ENCODE assay signal across 10 cellular contexts in genomic region chrX:24147165-24147564, GRCh38. TPM values are rescaled to one million over a fixed set of nuclear protein-coding genes. Genes with fewer than 3 reads are reported as not detected.
DNase-seq lines count a peak whose midpoint lies in the region; ATAC-seq and TF ChIP-seq lines count a peak whose summit lies in the region.
"Had no signal": no experiment of that assay in that cellular context is flagged by ENCODE, and none has a peak within 500 bp of the region (broad histone marks: within the 10 kb centered on the region; RNA-seq: fewer than 3 reads in every experiment).

No MANE protein-coding gene starts in this region.

- peak overlapping the region; percentile 46 for H3K4me3 Mint-ChIP-seq in activated naive CD4-positive, alpha-beta T cell treated with anti-CD3 and anti-CD28 coated beads, Interleukin-2, amount 10 ng/mL, durations not matched to agents 7 days and 5 days
- H3K4me3 Mint-ChIP-seq in activated CD8-positive, alpha-beta T cell treated with anti-CD3 and anti-CD28 coated beads, Interleukin-2, amount 10 ng/mL, durations not matched to agents 7 days and 5 days = no peak overlapping the region

- no peak for DNase-seq in activated naive CD4-positive, alpha-beta T cell treated with anti-CD3 and anti-CD28 coated beads, Interleukin-2, amount 10 ng/mL, durations not matched to agents 7 days and 5 days
- DNase-seq in activated naive CD4-positive, alpha-beta T cell treated with Interleukin-2 at 50 U/mL for 16 hours = no peak
- no peak for DNase-seq in activated CD8-positive, alpha-beta T cell treated with anti-CD3 and anti-CD28 coated beads, Interleukin-2, amount 10 ng/mL, durations not matched to agents 7 days and 5 days
- DNase-seq in tibial artery = no peak
- DNase-seq in COLO829 (ENCODE audit: low spot score) = no peak
- DNase-seq in coronary artery (ENCODE audit: low spot score) = no peak
- DNase-seq: BE2C, cerebellar nuclear complex had no signal

- H3K4me1 Mint-ChIP-seq in activated naive CD4-positive, alpha-beta T cell treated with anti-CD3 and anti-CD28 coated beads, Interleukin-2, amount 10 ng/mL, durations not matched to agents 7 days and 5 days = peaks cover 49% of the 10 kb centered on the region
- H3K4me1 Mint-ChIP-seq in activated CD8-positive, alpha-beta T cell treated with anti-CD3 and anti-CD28 coated beads, Interleukin-2, amount 10 ng/mL, durations not matched to agents 7 days and 5 days (ENCODE audit: low read depth) = peaks cover 46% of the 10 kb centered on the region

- H3K4me3 ChIP-seq in mesodermal cell (ENCODE audit: extremely low read depth, insufficient read depth, low read length, poor library complexity, severe bottlenecking) = no peak overlapping the region
- H3K4me3 ChIP-seq in tibial artery = no peak overlapping the region
- H3K4me3 ChIP-seq in coronary artery = no peak overlapping the region

- CTCF ChIA-PET in activated naive CD4-positive, alpha-beta T cell treated with anti-CD3 and anti-CD28 coated beads, Interleukin-2, amount 10 ng/mL, durations not matched to agents 7 days and 5 days (lab: Charles Lee) = no interaction called here
- CTCF ChIA-PET in activated CD8-positive, alpha-beta T cell treated with anti-CD3 and anti-CD28 coated beads, Interleukin-2, amount 10 ng/mL, durations not matched to agents 7 days and 5 days (lab: Charles Lee) = interaction anchor here (1.0 kb wide), 1 partner anchor 93 kb away, joined by 5 read pairs; the partner anchor contains the start of gene EIF2S3

- H3K27me3 ChIP-seq in tibial artery = no peaks in the 10 kb centered on the region
- H3K27me3 ChIP-seq: BE2C had no signal

- H3K27ac ChIP-seq in mesodermal cell (ENCODE audit: low read depth, low read length, severe bottlenecking) = peak overlapping the region; percentile 29
- H3K27ac ChIP-seq in tibial artery = peak overlapping the region; percentile 97 to 98
- H3K27ac ChIP-seq in coronary artery = peak overlapping the region in 1 of 2 donors; percentile 99

- H3K9me3 Mint-ChIP-seq in activated naive CD4-positive, alpha-beta T cell treated with anti-CD3 and anti-CD28 coated beads, Interleukin-2, amount 10 ng/mL, durations not matched to agents 7 days and 5 days = no peaks in the 10 kb centered on the region
- H3K9me3 Mint-ChIP-seq in activated CD8-positive, alpha-beta T cell treated with anti-CD3 and anti-CD28 coated beads, Interleukin-2, amount 10 ng/mL, durations not matched to agents 7 days and 5 days (ENCODE audit: insufficient read depth) = no peaks in the 10 kb centered on the region

- H3K9me3 ChIP-seq in mesodermal cell (ENCODE audit: control insufficient read depth, low read length) (no peaks in the 10 kb centered on the region), tibial artery (no peaks in the 10 kb centered on the region)
- H3K9me3 ChIP-seq: BE2C had no signal

- H3K4me1 ChIP-seq in mesodermal cell (ENCODE audit: control insufficient read depth, insufficient read depth, low read length, poor library complexity, severe bottlenecking) (peaks cover 5% of the 10 kb centered on the region), tibial artery (peaks cover 0 to 28% (median 15%) of the 10 kb centered on the region in 4 donors)
- H3K4me1 ChIP-seq: BE2C had no signal

- POLR2A ChIA-PET in activated CD8-positive, alpha-beta T cell treated with anti-CD3 and anti-CD28 coated beads, Interleukin-2, amount 10 ng/mL, durations not matched to agents 7 days and 5 days (lab: Charles Lee) = no interaction called here

- ATAC-seq in activated CD8-positive, alpha-beta T cell treated with anti-CD3 and anti-CD28 coated beads, Interleukin-2, amount 10 ng/mL, durations not matched to agents 7 days and 5 days = no peak
- no peak for ATAC-seq in GM19397 (IDR thresholded peaks at IDR 0.05; ENCODE audit: unreplicated experiment)

- H3K36me3 Mint-ChIP-seq in activated naive CD4-positive, alpha-beta T cell treated with anti-CD3 and anti-CD28 coated beads, Interleukin-2, amount 10 ng/mL, durations not matched to agents 7 days and 5 days = peaks cover 11% of the 10 kb centered on the region
- H3K36me3 Mint-ChIP-seq in activated CD8-positive, alpha-beta T cell treated with anti-CD3 and anti-CD28 coated beads, Interleukin-2, amount 10 ng/mL, durations not matched to agents 7 days and 5 days (ENCODE audit: low read depth) = peaks cover 12% of the 10 kb centered on the region

- TF ChIP-seq CTCF in tibial artery (IDR thresholded peaks at IDR 0.05) (no peak), coronary artery (IDR thresholded peaks at IDR 0.05) (no peak)

- intact Hi-C loops in tibial artery (cut with DNase I; ENCODE audit: low total_unique reads) = no loop called here

- H3K27ac Mint-ChIP-seq in activated naive CD4-positive, alpha-beta T cell treated with anti-CD3 and anti-CD28 coated beads, Interleukin-2, amount 10 ng/mL, durations not matched to agents 7 days and 5 days = peak overlapping the region; percentile 97
- peak overlapping the region; percentile 83 for H3K27ac Mint-ChIP-seq in activated CD8-positive, alpha-beta T cell treated with anti-CD3 and anti-CD28 coated beads, Interleukin-2, amount 10 ng/mL, durations not matched to agents 7 days and 5 days

- H3K36me3 ChIP-seq in mesodermal cell (ENCODE audit: control insufficient read depth, insufficient read depth, low read length) (peaks cover 6% of the 10 kb centered on the region), tibial artery (no peaks in the 10 kb centered on the region)
- H3K36me3 ChIP-seq: BE2C had no signal

- no peaks in the 10 kb centered on the region for H3K27me3 Mint-ChIP-seq in activated naive CD4-positive, alpha-beta T cell treated with anti-CD3 and anti-CD28 coated beads, Interleukin-2, amount 10 ng/mL, durations not matched to agents 7 days and 5 days
- no peaks in the 10 kb centered on the region for H3K27me3 Mint-ChIP-seq in activated CD8-positive, alpha-beta T cell treated with anti-CD3 and anti-CD28 coated beads, Interleukin-2, amount 10 ng/mL, durations not matched to agents 7 days and 5 days (ENCODE audit: low read depth)

RNA-seq across cellular contexts. Expression of gene ZFX, which starts 2.4 kb away (rescaled TPM):
- 10 to 100 TPM; 44.4 to 44.5 TPM for total RNA-seq in activated CD8-positive, alpha-beta T cell treated with anti-CD3 and anti-CD28 coated beads, Interleukin-2, amount 10 ng/mL, durations not matched to agents 7 days and 5 days
- polyA plus RNA-seq in mesodermal cell (2013, experiment 1 of 2) = 16.6 TPM
- 12.1 TPM for polyA plus RNA-seq in mesodermal cell (2013, experiment 2 of 2)
